In the genomic region with DNA sequence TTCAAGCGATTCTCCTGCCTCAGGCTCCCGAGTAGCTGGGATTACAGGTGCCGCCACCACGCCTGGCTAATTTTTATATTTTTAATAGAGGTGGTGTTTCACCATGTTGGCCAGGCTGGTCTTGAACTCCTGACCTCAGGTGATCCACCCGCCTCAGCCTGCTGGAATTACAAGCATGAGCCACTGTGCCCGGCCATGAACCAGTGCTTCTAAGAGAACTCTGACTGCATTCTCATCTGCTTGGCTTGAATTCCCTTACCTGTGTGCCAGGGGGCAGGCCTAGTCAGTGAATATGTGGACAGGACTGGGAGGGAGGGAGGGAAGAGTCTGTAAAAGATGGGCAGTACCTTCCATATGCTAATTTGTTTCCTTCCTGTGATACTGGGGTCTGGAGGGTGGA, we compare ENCODE assay signal across 17 cellular contexts. TPM values are rescaled to one million over a fixed set of nuclear protein-coding genes. Genes with fewer than 3 reads are reported as not detected.
A peak's percentile ranks its signal among the peaks of the same experiment; 100 is the strongest.
DNase-seq lines count a peak whose midpoint lies in the region; FAIRE-seq and TF ChIP-seq lines count a peak whose summit lies in the region.
"Had no signal": no experiment of that assay in that cellular context is flagged by ENCODE, and none has a peak within 500 bp of the region (broad histone marks: within the 10 kb centered on the region; RNA-seq: fewer than 3 reads in every experiment).

No MANE protein-coding gene starts in this region.

- H2AFZ ChIP-seq in mammary epithelial cell (ENCODE audit: low read depth, low read length) = no peak overlapping the region

- TF ChIP-seq CTCF in mammary epithelial cell (conservative IDR thresholded peaks at IDR 0.05 in 1 of 2, IDR thresholded peaks at IDR 0.05 in 1 of 2; ENCODE audit: extremely low read depth in 1 of 2, insufficient read depth in 1 of 2, low read depth in 1 of 2, low read length in 2 of 2) = no peak
- TF ChIP-seq CTCF in breast epithelium (IDR thresholded peaks at IDR 0.05) = no peak
- TF ChIP-seq CTCF in HFFc6 (IDR thresholded peaks at IDR 0.05) = no peak
- TF ChIP-seq CTCF in kidney (IDR thresholded peaks at IDR 0.05; ENCODE audit: borderline replicate concordance, extremely low read depth, insufficient read depth) = no peak

- H3K9ac ChIP-seq in mammary epithelial cell (ENCODE audit: insufficient read depth, low read length) = no peak overlapping the region
- no peak overlapping the region for H3K9ac ChIP-seq in kidney (ENCODE audit: low read length in 2 of 2)

- H3K9me3 ChIP-seq in mammary epithelial cell (replicated peaks; ENCODE audit: insufficient read depth, low read length) = no peaks in the 10 kb centered on the region
- H3K9me3 ChIP-seq in breast epithelium = no peaks in the 10 kb centered on the region
- H3K9me3 ChIP-seq in kidney (ENCODE audit: control insufficient read depth in 1 of 2, low read length in 2 of 2) = no peaks in the 10 kb centered on the region

- peaks cover 45% of the 10 kb centered on the region for H3K36me3 Mint-ChIP-seq in HFFc6 (ENCODE audit: low read depth)

- no peak overlapping the region for H3K4me3 ChIP-seq in mammary epithelial cell (replicated peaks in 1 of 3; ENCODE audit: insufficient read depth in 1 of 3, low read depth in 2 of 3, low read length in 3 of 3)
- no peak overlapping the region for H3K4me3 ChIP-seq in breast epithelium
- no peak overlapping the region for H3K4me3 ChIP-seq in kidney (ENCODE audit: low read length in 2 of 2)
- H3K4me3 ChIP-seq: K562 had no signal

- no peaks in the 10 kb centered on the region for H3K27me3 ChIP-seq in mammary epithelial cell (ENCODE audit: insufficient read depth, low read length)
- no peaks in the 10 kb centered on the region for H3K27me3 ChIP-seq in breast epithelium

- TSS peak; percentile 13 for BruUV-seq in mammary epithelial cell (replicated peaks; lab: Mats Ljungman, UMichigan)

- H3K36me3 ChIP-seq in mammary epithelial cell (ENCODE audit: insufficient read depth, low read length) (peaks cover 30% of the 10 kb centered on the region), breast epithelium (peaks cover 3% of the 10 kb centered on the region), kidney (ENCODE audit: control insufficient read depth in 1 of 2, insufficient read depth in 2 of 2, low read length in 2 of 2) (peaks cover 24 to 25% of the 10 kb centered on the region in 2 donors)

- H3K4me3 Mint-ChIP-seq in HFFc6 = no peak overlapping the region

- 0 out of 2 replicates have a peak overlapping the region, but pooled peaks have one; percentile 29 for H3K27ac Mint-ChIP-seq in HFFc6

- H3K79me2 ChIP-seq in mammary epithelial cell (ENCODE audit: insufficient read depth, low read length) = peaks cover 26% of the 10 kb centered on the region

- CTCF ChIA-PET in mammary epithelial cell (lab: Charles Lee; ENCODE audit: low non-redundant PET) = no interaction called here

- intact Hi-C loops in mammary epithelial cell (cut with micrococcal nuclease) (no loop called here), breast epithelium (cut with DNase I; ENCODE audit: low total_unique reads) (no loop called here), posterior vena cava (cut with DNase I) (no loop called here), kidney (cut with DNase I) (no loop called here)

- no peak for DNase-seq in mammary epithelial cell
- DNase-seq in breast epithelium (ENCODE audit: low spot score in 2 of 2) = no peak
- no peak for DNase-seq in HFFc6
- DNase-seq in epithelial cell of prostate (ENCODE audit: low read depth, low spot score) = no peak
- DNase-seq in posterior vena cava (ENCODE audit: low spot score) = peak; percentile 44
- DNase-seq in stimulated activated CD4-positive, alpha-beta T cell treated with anti-CD3 and anti-CD28 coated beads, Interleukin-4, amount 100 ng/mL, for 24 hours = no peak
- DNase-seq in central memory CD4-positive, alpha-beta T cell = no peak
- DNase-seq in kidney = no peak
- DNase-seq: ACHN, COR-L47, DMS153, EL, NCI-H1930, NCI-H2171, NCI-H446 treated with DMSO at 0.1 percent for 48 hours had no signal

- H3K4me1 ChIP-seq in mammary epithelial cell (ENCODE audit: insufficient read depth, low read length) = peaks cover 5% of the 10 kb centered on the region
- no peaks in the 10 kb centered on the region for H3K4me1 ChIP-seq in breast epithelium
- peaks cover 0 to 1% of the 10 kb centered on the region in 2 donors for H3K4me1 ChIP-seq in kidney (ENCODE audit: control insufficient read depth in 1 of 2, insufficient read depth in 1 of 2, low read depth in 1 of 2, low read length in 2 of 2)

- H3K4me1 Mint-ChIP-seq in HFFc6 (ENCODE audit: low read depth) = peaks cover 15% of the 10 kb centered on the region

- H3K27me3 Mint-ChIP-seq in HFFc6 (ENCODE audit: insufficient read depth) = peaks cover 2% of the 10 kb centered on the region

- H4K20me1 ChIP-seq in mammary epithelial cell (ENCODE audit: insufficient read depth, low read length) = no peaks in the 10 kb centered on the region

- H3K4me2 ChIP-seq in mammary epithelial cell (ENCODE audit: insufficient read depth, low read depth, low read length) = no peak overlapping the region

- FAIRE-seq in kidney (lab: Jason Lieb, UNC) = no peak
- FAIRE-seq: H54, K562 had no signal

- H3K27ac ChIP-seq in mammary epithelial cell (ENCODE audit: insufficient read depth, low read depth, low read length) = no peak overlapping the region
- no peak overlapping the region for H3K27ac ChIP-seq in breast epithelium
- H3K27ac ChIP-seq in epithelial cell of prostate = peak overlapping the region; percentile 10
- H3K27ac ChIP-seq in kidney (ENCODE audit: low read depth in 2 of 2, low read length in 2 of 2) = no peak overlapping the region

- 78% methylated on average over 5 of the region's 6 CpGs for WGBS in mammary epithelial cell (ENCODE audit: low coverage, missing lambda C conversion rate)

- H3K9me3 Mint-ChIP-seq in HFFc6 = no peaks in the 10 kb centered on the region

- dilution Hi-C loops in mammary epithelial cell (cut with HindIII; ENCODE audit: low sequenced_read_pairs) = loop anchor here (10.0 kb wide), 2 partner anchors 63 to 113 kb away; a partner anchor contains a TSS

- TF ChIP-seq POLR2A in breast epithelium (IDR thresholded peaks at IDR 0.05) = no peak

- in situ Hi-C loops in mammary epithelial cell (cut with MboI; ENCODE audit: low sequenced_read_pairs in 2 of 2) = no loop called here

RNA-seq across cellular contexts. Expression of a gene that starts 6.7 kb away (rescaled TPM):
- total RNA-seq in mammary epithelial cell = 100 to 1,000 TPM; 474 to 819 TPM
- 1,644 TPM for polyA plus RNA-seq in mammary epithelial cell
- polyA minus RNA-seq in mammary epithelial cell = 103 TPM
- total RNA-seq in breast epithelium = 1,000 to 10,000 TPM; 1,984 to 3,403 (median 2,926) TPM
- 100 to 1,000 TPM; 699 to 981 (median 857) TPM for total RNA-seq in HFFc6 (2021; fragmentation: NEBNext Ultra II Directional; extraction: Animal tissue kit (Norgen Biotek cat#: 25700))
- 100 to 1,000 TPM; 741 to 816 TPM for total RNA-seq in posterior vena cava
- 852 TPM for total RNA-seq in kidney
- polyA plus RNA-seq in kidney (ENCODE audit: insufficient read depth, low read depth, low replicate concordance) = 1,047 TPM

RNA-seq across cellular contexts. Expression of a gene that starts 7.1 kb away (rescaled TPM):
- total RNA-seq in mammary epithelial cell (10 to 100 TPM; 51.1 to 58.2 TPM), breast epithelium (10 to 100 TPM; 52.6 to 63.7 (median 60.0) TPM), posterior vena cava (10 to 100 TPM; 45.4 to 49.9 TPM), kidney (82.6 TPM)
- polyA plus RNA-seq in mammary epithelial cell (205 TPM), kidney (ENCODE audit: insufficient read depth, low read depth, low replicate concordance) (136 TPM)
- polyA minus RNA-seq in mammary epithelial cell = 80.7 TPM
- 10 to 100 TPM; 71.7 to 92.6 (median 81.4) TPM for total RNA-seq in HFFc6 (2021; fragmentation: NEBNext Ultra II Directional; extraction: Animal tissue kit (Norgen Biotek cat#: 25700))

RNA-seq across cellular contexts. Expression of a gene that starts 13.5 kb away (rescaled TPM):
- total RNA-seq in mammary epithelial cell = 10 to 100 TPM; 37.8 to 46.9 TPM
- polyA plus RNA-seq in mammary epithelial cell = 7.6 TPM
- polyA minus RNA-seq in mammary epithelial cell = 2.1 TPM
- 10 to 100 TPM; 42.9 to 75.4 (median 71.1) TPM for total RNA-seq in breast epithelium
- 10 to 100 TPM; 15.5 to 19.1 (median 17.0) TPM for total RNA-seq in HFFc6 (2021; fragmentation: NEBNext Ultra II Directional; extraction: Animal tissue kit (Norgen Biotek cat#: 25700))
- 10 to 100 TPM; 27.8 TPM for total RNA-seq in posterior vena cava
- total RNA-seq in kidney = 45.0 TPM
- polyA plus RNA-seq in kidney (ENCODE audit: insufficient read depth, low read depth, low replicate concordance) = 19.8 TPM

RNA-seq across cellular contexts. Expression of a gene that starts 19.2 kb away (rescaled TPM):
- 10 to 100 TPM; 15.8 to 16.7 TPM for total RNA-seq in mammary epithelial cell
- 26.7 TPM for polyA plus RNA-seq in mammary epithelial cell
- 33.7 TPM for polyA minus RNA-seq in mammary epithelial cell
- total RNA-seq in breast epithelium = 10 to 100 TPM; 21.8 to 25.9 (median 25.3) TPM
- total RNA-seq in HFFc6 (2021; fragmentation: NEBNext Ultra II Directional; extraction: Animal tissue kit (Norgen Biotek cat#: 25700)) = 10 to 100 TPM in 3 of 6 experiments, 1 to 10 TPM in 3; 7.1 to 12.0 (median 10.3) TPM
- 1 to 10 TPM; 6.0 to 7.8 TPM for total RNA-seq in posterior vena cava
- total RNA-seq in kidney = 49.5 TPM
- 115 TPM for polyA plus RNA-seq in kidney (ENCODE audit: insufficient read depth, low read depth, low replicate concordance)

RNA-seq across cellular contexts. Expression of a gene that starts 39.9 kb away (rescaled TPM):
- total RNA-seq in mammary epithelial cell = not detected
- not detected for polyA plus RNA-seq in mammary epithelial cell
- polyA minus RNA-seq in mammary epithelial cell = not detected
- not detected for total RNA-seq in breast epithelium
- total RNA-seq in HFFc6 (2021; fragmentation: NEBNext Ultra II Directional; extraction: Animal tissue kit (Norgen Biotek cat#: 25700)) = not detected
- not detected for total RNA-seq in posterior vena cava
- total RNA-seq in kidney = not detected
- not detected for polyA plus RNA-seq in kidney (ENCODE audit: insufficient read depth, low read depth, low replicate concordance)
- total RNA-seq: K562 had no signal
- polyA plus RNA-seq: K562 had no signal
